Comparison of ENCODE assay signal across 20 cellular contexts in genomic region chr11:69427906-69428880, GRCh38. TPM values are rescaled to one million over a fixed set of nuclear protein-coding genes. Genes with fewer than 3 reads are reported as not detected.
A peak's percentile ranks its signal among the peaks of the same experiment; 100 is the strongest.
DNase-seq lines count a peak whose midpoint lies in the region; ATAC-seq and TF ChIP-seq lines count a peak whose summit lies in the region.
"Had no signal": no experiment of that assay in that cellular context is flagged by ENCODE, and none has a peak within 500 bp of the region (broad histone marks: within the 10 kb centered on the region; RNA-seq: fewer than 3 reads in every experiment).

No MANE protein-coding gene starts in this region.

- ATAC-seq in right cardiac atrium (no peak), upper lobe of right lung (no peak), HG03469 (IDR thresholded peaks at IDR 0.05; ENCODE audit: unreplicated experiment) (no peak), GM21526 (IDR thresholded peaks at IDR 0.05; ENCODE audit: low FRiP score, unreplicated experiment) (no peak)

- H3K23ac ChIP-seq in neuronal stem cell (ENCODE audit: low read depth, low read length, poor library complexity) = no peak overlapping the region

- H3K4me1 Mint-ChIP-seq in endodermal cell = peaks cover 9% of the 10 kb centered on the region
- H3K4me1 Mint-ChIP-seq: CD4-positive, CD25-positive, alpha-beta regulatory T cell had no signal

- peak overlapping the region; percentile 10 for H2AK5ac ChIP-seq in neuronal stem cell (ENCODE audit: low read depth, low read length)

- H3K4me3 Mint-ChIP-seq in endodermal cell = no peak overlapping the region

- H3K9me3 Mint-ChIP-seq in endodermal cell = peaks cover 21% of the 10 kb centered on the region

- H4K8ac ChIP-seq in neuronal stem cell (ENCODE audit: low read depth, low read length) = no peak overlapping the region

- no peak overlapping the region for H2BK120ac ChIP-seq in neuronal stem cell (ENCODE audit: low read depth, low read length)

- H3K9me3 ChIP-seq in right cardiac atrium (ENCODE audit: control insufficient read depth, low read length) = peaks cover 2% of the 10 kb centered on the region
- peaks cover 8% of the 10 kb centered on the region for H3K9me3 ChIP-seq in endodermal cell (ENCODE audit: control insufficient read depth, low read length)
- H3K9me3 ChIP-seq in neuronal stem cell (replicated peaks in 1 of 2; ENCODE audit: control insufficient read depth in 2 of 2, insufficient read depth in 1 of 2, low read depth in 1 of 2, low read length in 2 of 2) = peaks cover 4 to 12% of the 10 kb centered on the region in 2 donors
- peaks cover 9% of the 10 kb centered on the region for H3K9me3 ChIP-seq in upper lobe of right lung

- H3K27me3 ChIP-seq in right cardiac atrium (ENCODE audit: control insufficient read depth, insufficient read depth) = no peaks in the 10 kb centered on the region
- no peaks in the 10 kb centered on the region for H3K27me3 ChIP-seq in endodermal cell (ENCODE audit: control insufficient read depth, insufficient read depth, low read length, poor library complexity, severe bottlenecking)
- H3K27me3 ChIP-seq in neuronal stem cell (ENCODE audit: control insufficient read depth in 3 of 3, insufficient read depth in 3 of 3, low read depth in 1 of 3, low read length in 3 of 3) = no peaks in the 10 kb centered on the region
- no peaks in the 10 kb centered on the region for H3K27me3 ChIP-seq in upper lobe of right lung
- H3K27me3 ChIP-seq: BE2C had no signal

- H3K36me3 ChIP-seq in endodermal cell (ENCODE audit: control insufficient read depth, insufficient read depth, low read length) (no peaks in the 10 kb centered on the region), neuronal stem cell (replicated peaks in 1 of 2; ENCODE audit: control insufficient read depth in 2 of 2, insufficient read depth in 2 of 2, low read length in 2 of 2) (no peaks in the 10 kb centered on the region), upper lobe of right lung (no peaks in the 10 kb centered on the region)
- H3K36me3 ChIP-seq: BE2C, HAP-1 had no signal

- H2BK15ac ChIP-seq in neuronal stem cell (ENCODE audit: low read length) = peak overlapping the region; percentile 7

- no peak overlapping the region for H2BK12ac ChIP-seq in neuronal stem cell (ENCODE audit: low read length)

- no peaks in the 10 kb centered on the region for H3K36me3 Mint-ChIP-seq in endodermal cell (ENCODE audit: low read depth)
- H3K36me3 Mint-ChIP-seq: CD4-positive, CD25-positive, alpha-beta regulatory T cell had no signal

- no peak overlapping the region for H2AFZ ChIP-seq in neuronal stem cell (ENCODE audit: low read length)
- H2AFZ ChIP-seq: GM23248 had no signal

- H2BK5ac ChIP-seq in neuronal stem cell (ENCODE audit: low read length) = no peak overlapping the region

- DNase-seq in cardiac septum (ENCODE audit: low spot score) (peak; percentile 61), right cardiac atrium (no peak), endodermal cell (no peak), neuronal stem cell (ENCODE audit: low spot score) (no peak), upper lobe of right lung (peak; percentile 46), RPMI8226 (no peak)
- DNase-seq: BE2C; CD4-positive, CD25-positive, alpha-beta regulatory T cell; GF-D8; GM23248; NCI-H1105; NCI-H1694 treated with DMSO at 0.1 percent for 48 hours; NCI-H2227 treated with DMSO at 0.1 percent for 48 hours; NCI-H510A treated with DMSO at 0.1 percent for 48 hours; NCI-H774 had no signal

- no peaks in the 10 kb centered on the region for H3K27me3 Mint-ChIP-seq in endodermal cell (ENCODE audit: insufficient read depth)
- H3K27me3 Mint-ChIP-seq: CD4-positive, CD25-positive, alpha-beta regulatory T cell had no signal

- no peak overlapping the region for H3K4me2 ChIP-seq in neuronal stem cell (ENCODE audit: insufficient read depth, low read length, poor library complexity, severe bottlenecking)

- WGBS in right cardiac atrium = 88% methylated on average over 19 of the region's 19 CpGs
- 95 to 96% methylated on average over 15 to 19 of the region's 19 CpGs for WGBS in endodermal cell (ENCODE audit: insufficient coverage in 1 of 2, insufficient read length in 1 of 2), 2 experiments
- no CpG with 5 or more reads among the region's 19 CpGs for WGBS in neuronal stem cell (ENCODE audit: extremely low coverage in 2 of 2, insufficient read length in 2 of 2, insufficient replicate concordance in 1 of 2), 2 donors

- H3K9ac ChIP-seq in endodermal cell (ENCODE audit: extremely low read depth, low read length, poor library complexity, severe bottlenecking) (no peak overlapping the region), neuronal stem cell (ENCODE audit: low read depth, low read length, poor library complexity) (no peak overlapping the region)
- H3K9ac ChIP-seq: GM23248 had no signal

- intact Hi-C loops in cardiac septum (cut with DNase I) = loop anchor here (10.0 kb wide), 1 partner anchor 293 kb away; no protein-coding TSS in a partner anchor
- intact Hi-C loops in right cardiac atrium (cut with DNase I) = no loop called here
- intact Hi-C loops in upper lobe of right lung (cut with DNase I) = no loop called here

- H3K79me1 ChIP-seq in neuronal stem cell (ENCODE audit: low read depth, low read length) = peaks cover 2% of the 10 kb centered on the region

- H3K27ac ChIP-seq in right cardiac atrium (ENCODE audit: low read length) (no peak overlapping the region), endodermal cell (ENCODE audit: low read depth, low read length) (no peak overlapping the region), neuronal stem cell (replicated peaks; ENCODE audit: low read length) (no peak overlapping the region), upper lobe of right lung (no peak overlapping the region)
- H3K27ac ChIP-seq: GM23248, HL-60 had no signal

- no peak overlapping the region for H4K91ac ChIP-seq in neuronal stem cell (ENCODE audit: low read depth, low read length, poor library complexity)

- H3K27ac Mint-ChIP-seq in endodermal cell = peak overlapping the region; percentile 69
- H3K27ac Mint-ChIP-seq: CD4-positive, CD25-positive, alpha-beta regulatory T cell had no signal

- TF ChIP-seq CTCF in endodermal cell (conservative IDR thresholded peaks at IDR 0.05) (no peak), upper lobe of right lung (IDR thresholded peaks at IDR 0.05) (no peak)

- H3K4me3 ChIP-seq in right cardiac atrium (ENCODE audit: low read length) (no peak overlapping the region), endodermal cell (ENCODE audit: low read length) (no peak overlapping the region), neuronal stem cell (ENCODE audit: low read length in 2 of 2) (no peak overlapping the region), upper lobe of right lung (no peak overlapping the region)
- H3K4me3 ChIP-seq: GM23248, HAP-1 had no signal

- H3K4me1 ChIP-seq in right cardiac atrium (ENCODE audit: control insufficient read depth, insufficient read depth, low read length) (no peaks in the 10 kb centered on the region), endodermal cell (ENCODE audit: control insufficient read depth, insufficient read depth, low read length) (no peaks in the 10 kb centered on the region), neuronal stem cell (ENCODE audit: control insufficient read depth in 2 of 2, insufficient read depth in 1 of 2, low read depth in 1 of 2, low read length in 2 of 2) (peaks cover 2 to 9% of the 10 kb centered on the region in 2 donors), upper lobe of right lung (no peaks in the 10 kb centered on the region)
- H3K4me1 ChIP-seq: BE2C, HAP-1 had no signal

- peak overlapping the region; percentile 20 for H3K18ac ChIP-seq in neuronal stem cell (ENCODE audit: low read length)

- H3K4ac ChIP-seq in neuronal stem cell (ENCODE audit: low read length) = no peak overlapping the region

- H3K14ac ChIP-seq in neuronal stem cell (ENCODE audit: low read length) = no peak overlapping the region

RNA-seq across cellular contexts. Expression of gene LINC01488, which starts 53.3 kb away (rescaled TPM):
- 0.19 TPM for total RNA-seq in cardiac septum
- under 1 TPM in 2 of 4 donors, not detected in 2; 0.14 to 0.17 TPM for total RNA-seq in right cardiac atrium
- 0.16 TPM for polyA plus RNA-seq in right cardiac atrium
- total RNA-seq in endodermal cell = not detected
- not detected for polyA plus RNA-seq in endodermal cell (2013, experiment 1 of 2)
- polyA plus RNA-seq in endodermal cell (2013, experiment 2 of 2) = not detected
- 0.06 TPM for polyA plus RNA-seq in neuronal stem cell (2013, experiment 1 of 2)
- polyA plus RNA-seq in neuronal stem cell (2013, experiment 2 of 2) = 0.01 TPM
- not detected for total RNA-seq in upper lobe of right lung
- total RNA-seq: CD4-positive, CD25-positive, alpha-beta regulatory T cell; GM23248; OCI-LY7 had no signal
- polyA plus RNA-seq: CD4-positive, CD25-positive, alpha-beta regulatory T cell; GM23248 had no signal

Comparison
In these comparisons a context has a peak if more than half of its experiments do, and no peak if none do; other contexts are left out.
1. DNase-seq: peak in cardiac septum (single experiment) and upper lobe of right lung (single experiment); none in right cardiac atrium (0 of 3), endodermal cell (single experiment), neuronal stem cell (single experiment) and RPMI8226 (single experiment).